21 cellular contexts compared by ENCODE assay signal in the genomic region with DNA sequence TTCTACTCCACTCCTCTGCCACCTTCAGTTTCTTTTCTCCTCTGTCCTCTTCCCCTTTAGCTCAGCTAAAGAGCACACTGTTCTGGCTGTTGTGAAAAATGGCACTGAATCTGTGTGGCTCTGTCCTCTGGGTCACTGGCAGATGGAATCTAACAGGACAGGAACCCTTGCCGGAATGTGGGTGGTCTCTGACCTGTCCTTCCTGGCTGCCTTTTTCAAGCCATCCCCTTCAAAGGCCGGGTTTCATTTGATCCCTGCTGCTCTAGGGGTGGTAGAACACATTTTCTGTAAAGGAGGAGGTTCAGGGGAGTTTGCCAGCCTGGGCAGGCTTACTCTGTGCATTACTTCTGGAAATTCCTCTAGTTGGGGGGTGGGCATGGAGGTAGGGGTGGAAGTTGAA. TPM values are rescaled to one million over a fixed set of nuclear protein-coding genes. Genes with fewer than 3 reads are reported as not detected.
"Had no signal": no experiment of that assay in that cellular context is flagged by ENCODE, and none has a peak within 500 bp of the region (broad histone marks: within the 10 kb centered on the region; RNA-seq: fewer than 3 reads in every experiment).

No MANE protein-coding gene starts in this region.

- H3K4me3 ChIP-seq: tibial nerve, uterus had no signal

- H3K27ac Mint-ChIP-seq: activated CD4-positive, alpha-beta T cell treated with anti-CD3 and anti-CD28 coated beads, Interleukin-2, amount 10 ng/mL, durations not matched to agents 7 days and 5 days; activated CD8-positive, alpha-beta T cell treated with anti-CD3 and anti-CD28 coated beads, Interleukin-2, amount 10 ng/mL, durations not matched to agents 7 days and 5 days; activated naive CD4-positive, alpha-beta T cell treated with anti-CD3 and anti-CD28 coated beads for 36 hours; activated naive CD8-positive, alpha-beta T cell treated with anti-CD3 and anti-CD28 coated beads, Interleukin-2, amount 50 U/mL, for 24 hours; endodermal cell had no signal

- ATAC-seq: activated CD4-positive, CD25-positive, alpha-beta regulatory T cell treated with anti-CD3 and anti-CD28 coated beads, Interleukin-2, amount 50 U/mL, for 24 hours; activated CD8-positive, alpha-beta T cell treated with anti-CD3 and anti-CD28 coated beads, Interleukin-2, amount 10 ng/mL, durations not matched to agents 7 days and 5 days; activated naive CD8-positive, alpha-beta T cell treated with anti-CD3 and anti-CD28 coated beads, Interleukin-2, amount 50 U/mL, for 24 hours; activated T-cell treated with anti-CD3 and anti-CD28 coated beads, Interleukin-2, amount 50 U/mL, for 4 hours; naive thymus-derived CD8-positive, alpha-beta T cell had no signal

- H3K36me3 ChIP-seq: tibial nerve, uterus had no signal

- H3K4me3 Mint-ChIP-seq: activated CD4-positive, alpha-beta T cell treated with anti-CD3 and anti-CD28 coated beads, Interleukin-2, amount 10 ng/mL, durations not matched to agents 7 days and 5 days; activated CD8-positive, alpha-beta T cell treated with anti-CD3 and anti-CD28 coated beads, Interleukin-2, amount 10 ng/mL, durations not matched to agents 7 days and 5 days; activated naive CD4-positive, alpha-beta T cell treated with anti-CD3 and anti-CD28 coated beads for 36 hours; activated naive CD8-positive, alpha-beta T cell treated with anti-CD3 and anti-CD28 coated beads, Interleukin-2, amount 50 U/mL, for 24 hours; activated T-cell treated with anti-CD3 and anti-CD28 coated beads, Interleukin-2, amount 50 U/mL, for 4 hours; brain; endodermal cell; naive thymus-derived CD8-positive, alpha-beta T cell had no signal

- H3K4me1 ChIP-seq: tibial nerve had no signal

- H3K27ac ChIP-seq: tibial nerve, uterus had no signal

- H3K27me3 ChIP-seq: tibial nerve, uterus had no signal

- DNase-seq: activated CD4-positive, alpha-beta T cell treated with anti-CD3 and anti-CD28 coated beads, Interleukin-2, amount 10 ng/mL, durations not matched to agents 7 days and 5 days; activated CD8-positive, alpha-beta T cell treated with anti-CD3 and anti-CD28 coated beads, Interleukin-2, amount 10 ng/mL, durations not matched to agents 7 days and 5 days; activated naive CD4-positive, alpha-beta T cell treated with anti-CD3 and anti-CD28 coated beads for 36 hours; activated naive CD8-positive, alpha-beta T cell treated with anti-CD3 and anti-CD28 coated beads, Interleukin-2, amount 50 U/mL, for 24 hours; activated T-cell treated with anti-CD3 and anti-CD28 coated beads, Interleukin-2, amount 50 U/mL, for 4 hours; anterior cingulate cortex; caudate nucleus; endodermal cell; head of caudate nucleus; mesendoderm; naive thymus-derived CD8-positive, alpha-beta T cell; stimulated activated CD4-positive, alpha-beta T cell treated with anti-CD3 and anti-CD28 coated beads, Interleukin-12 subunit alpha, Interleukin-12 subunit beta, amount 100 ng/mL, for 4 hours; stimulated activated CD4-positive, alpha-beta T cell treated with anti-CD3 and anti-CD28 coated beads, Interleukin-1b, Interleukin-23, amount 100 ng/mL, for 48 hours; stimulated activated CD8-positive, alpha-beta memory T cell treated with anti-CD3 and anti-CD28 coated beads, Interleukin-4, amount 100 ng/mL, for 48 hours; stimulated activated naive CD4-positive, alpha-beta T cell; substantia nigra; T1000; uterus had no signal

- H3K9me3 Mint-ChIP-seq: activated naive CD4-positive, alpha-beta T cell treated with anti-CD3 and anti-CD28 coated beads for 36 hours; activated naive CD8-positive, alpha-beta T cell treated with anti-CD3 and anti-CD28 coated beads, Interleukin-2, amount 50 U/mL, for 24 hours; activated T-cell treated with anti-CD3 and anti-CD28 coated beads, Interleukin-2, amount 50 U/mL, for 4 hours; brain; endodermal cell had no signal

- H3K4me1 Mint-ChIP-seq: activated CD4-positive, alpha-beta T cell treated with anti-CD3 and anti-CD28 coated beads, Interleukin-2, amount 10 ng/mL, durations not matched to agents 7 days and 5 days; activated naive CD8-positive, alpha-beta T cell treated with anti-CD3 and anti-CD28 coated beads, Interleukin-2, amount 50 U/mL, for 24 hours had no signal

- H3K9me3 ChIP-seq: tibial nerve, uterus had no signal

RNA-seq across cellular contexts. Expression of a gene that starts 29.9 kb away (rescaled TPM):
- polyA plus RNA-seq: naive thymus-derived CD8-positive, alpha-beta T cell had no signal
